Comparison of ENCODE assay signal across 1 cellular context in genomic region chr7:77798394-77799077, GRCh38.
TF ChIP-seq lines count a peak whose summit lies in the region.

Gene PHTF2, plus strand, starts transcription at chr7:77798773.
Gene TMEM60, minus strand, starts transcription at chr7:77798434. Its CDS starts 4,061 bp downstream, at chr7:77794373.

TF ChIP-seq in H1, 55 proteins besides CTCF, POLR2A, EP300 and RAD21:
- TF ChIP-seq CHD2 (IDR thresholded peaks at IDR 0.05; ENCODE audit: low read length) = peak; percentile 90
- TF ChIP-seq MAFK (IDR thresholded peaks at IDR 0.05; ENCODE audit: low read depth, low read length) = no peak
- no peak for TF ChIP-seq JUND (IDR thresholded peaks at IDR 0.05; ENCODE audit: low read length)
- TF ChIP-seq SIN3A (conservative IDR thresholded peaks at IDR 0.05 in 1 of 2, IDR thresholded peaks at IDR 0.05 in 1 of 2; ENCODE audit: low read depth in 1 of 2, low read length in 2 of 2) = peak in 1 of 2 experiments; percentile 27; a peak in 2 of 4 replicates
- TF ChIP-seq CBX5 (IDR thresholded peaks at IDR 0.05; ENCODE audit: low read depth, low read length) = no peak
- no peak for TF ChIP-seq USF2 (IDR thresholded peaks at IDR 0.05; ENCODE audit: low read length)
- no peak for TF ChIP-seq POU5F1 (IDR thresholded peaks at IDR 0.05; ENCODE audit: low read depth, low read length)
- TF ChIP-seq TAF7 (optimal IDR thresholded peaks at IDR 0.05; ENCODE audit: borderline replicate concordance, low read depth, low read length) = peak; percentile 78
- TF ChIP-seq RFX5 (IDR thresholded peaks at IDR 0.05; ENCODE audit: borderline replicate concordance, low read depth, low read length) = no peak
- no peak for TF ChIP-seq SAP30 (IDR thresholded peaks at IDR 0.05; ENCODE audit: insufficient read depth, insufficient replicate concordance, low read length)
- peak; percentile 82 for TF ChIP-seq TAF1 (IDR thresholded peaks at IDR 0.05; ENCODE audit: low read depth, low read length)
- peak; percentile 85 for TF ChIP-seq SP2 (IDR thresholded peaks at IDR 0.05; ENCODE audit: low read length)
- no peak; the same call in 1 of the 2 replicates for TF ChIP-seq GABPA (IDR thresholded peaks at IDR 0.05; ENCODE audit: borderline replicate concordance, insufficient read depth, low read length)
- peak; percentile 70 for TF ChIP-seq POLR2AphosphoS5 (IDR thresholded peaks at IDR 0.05; ENCODE audit: low read depth, low read length)
- no peak; the same call in 1 of the 2 replicates for TF ChIP-seq CREB1 (IDR thresholded peaks at IDR 0.05)
- no peak for TF ChIP-seq ATF2 (IDR thresholded peaks at IDR 0.05; ENCODE audit: low read length)
- no peak for TF ChIP-seq CBX8 (IDR thresholded peaks at IDR 0.05; ENCODE audit: borderline replicate concordance, low read depth, low read length)
- no peak for TF ChIP-seq EGR1 (IDR thresholded peaks at IDR 0.05; ENCODE audit: borderline replicate concordance, low read depth, low read length)
- no peak for TF ChIP-seq ZNF274 (IDR thresholded peaks at IDR 0.05; ENCODE audit: borderline replicate concordance, extremely low read depth, low read length)
- peak; percentile 90 for TF ChIP-seq TBP (IDR thresholded peaks at IDR 0.05; ENCODE audit: low read depth, low read length)
- TF ChIP-seq KDM1A (IDR thresholded peaks at IDR 0.05; ENCODE audit: borderline replicate concordance, low read length) = no peak
- no peak for TF ChIP-seq KDM4A (IDR thresholded peaks at IDR 0.05; ENCODE audit: low read depth, low read length, severe bottlenecking)
- no peak for TF ChIP-seq TEAD4 (IDR thresholded peaks at IDR 0.05; ENCODE audit: low read depth, low read length)
- TF ChIP-seq EZH2 (IDR thresholded peaks at IDR 0.05; ENCODE audit: low read depth, low read length, severe bottlenecking) = no peak
- TF ChIP-seq CEBPB (IDR thresholded peaks at IDR 0.05; ENCODE audit: low read depth, low read length) = no peak
- no peak for TF ChIP-seq KDM5A (IDR thresholded peaks at IDR 0.05; ENCODE audit: low read length)
- TF ChIP-seq E2F6 (IDR thresholded peaks at IDR 0.05) = no peak; the same call in 1 of the 2 replicates
- TF ChIP-seq MAX (IDR thresholded peaks at IDR 0.05) = peak; percentile 55
- no peak for TF ChIP-seq CTBP2 (IDR thresholded peaks at IDR 0.05; ENCODE audit: borderline replicate concordance, insufficient read depth, insufficient read length, low read length)
- no peak for TF ChIP-seq JUN (IDR thresholded peaks at IDR 0.05; ENCODE audit: low read depth, low read length)
- no peak for TF ChIP-seq YY1 (IDR thresholded peaks at IDR 0.05; ENCODE audit: low read depth, low read length)
- TF ChIP-seq NANOG (IDR thresholded peaks at IDR 0.05; ENCODE audit: insufficient read depth, low read depth, low read length, poor library complexity, severe bottlenecking) = no peak
- TF ChIP-seq SRF (IDR thresholded peaks at IDR 0.05; ENCODE audit: low read depth, low read length) = no peak
- TF ChIP-seq RNF2 (IDR thresholded peaks at IDR 0.05; ENCODE audit: borderline replicate concordance, low read depth, low read length, missing control alignments, poor library complexity, severe bottlenecking) = no peak
- TF ChIP-seq ASH2L (IDR thresholded peaks at IDR 0.05; ENCODE audit: low read length) = peak; percentile 80
- TF ChIP-seq FOSL1 (IDR thresholded peaks at IDR 0.05; ENCODE audit: insufficient read depth, low read depth, low read length) = no peak
- TF ChIP-seq HDAC2 (IDR thresholded peaks at IDR 0.05; ENCODE audit: borderline replicate concordance in 1 of 2, low read depth in 2 of 2, low read length in 2 of 2) = 0 out of 4 replicates have a peak, but pooled peaks of 1 of the 2 experiments have one; percentile 53
- no peak for TF ChIP-seq RBBP5 (IDR thresholded peaks at IDR 0.05; ENCODE audit: borderline replicate concordance, low read depth, low read length)
- no peak for TF ChIP-seq CHD1 (IDR thresholded peaks at IDR 0.05; ENCODE audit: low read depth, low read length)
- TF ChIP-seq CHD7 (IDR thresholded peaks at IDR 0.05; ENCODE audit: insufficient replicate concordance, low read length) = no peak
- no peak for TF ChIP-seq RXRA (IDR thresholded peaks at IDR 0.05; ENCODE audit: insufficient read depth, low read depth, low read length)
- no peak for TF ChIP-seq GTF2F1 (IDR thresholded peaks at IDR 0.05; ENCODE audit: borderline replicate concordance, low read depth, low read length)
- no peak for TF ChIP-seq TCF12 (IDR thresholded peaks at IDR 0.05; ENCODE audit: low read depth, low read length)
- TF ChIP-seq BACH1 (IDR thresholded peaks at IDR 0.05; ENCODE audit: low read length) = peak; percentile 85
- no peak for TF ChIP-seq SIX5 (IDR thresholded peaks at IDR 0.05; ENCODE audit: low read depth, low read length)
- TF ChIP-seq BRCA1 (IDR thresholded peaks at IDR 0.05; ENCODE audit: low read depth, low read length) = no peak
- no peak for TF ChIP-seq HDAC6 (IDR thresholded peaks at IDR 0.05; ENCODE audit: low read depth, low read length)
- no peak for TF ChIP-seq ATF3 (IDR thresholded peaks at IDR 0.05; ENCODE audit: insufficient read depth, low read depth, low read length)
- TF ChIP-seq SP4 (IDR thresholded peaks at IDR 0.05; ENCODE audit: low read length) = peak; percentile 30; the same call in 1 of the 2 replicates
- TF ChIP-seq SIRT6 (IDR thresholded peaks at IDR 0.05; ENCODE audit: low read length) = no peak
- no peak for TF ChIP-seq NRF1 (IDR thresholded peaks at IDR 0.05; ENCODE audit: low read depth, low read length)
- TF ChIP-seq SP1 (IDR thresholded peaks at IDR 0.05; ENCODE audit: low read depth, low read length) = peak; percentile 99
- no peak for TF ChIP-seq BCL11A (IDR thresholded peaks at IDR 0.05; ENCODE audit: low read depth in 2 of 2, low read length in 2 of 2)
- TF ChIP-seq PHF8 (conservative IDR thresholded peaks at IDR 0.05; ENCODE audit: low read depth, low read length) = no peak
- TF ChIP-seq SUZ12 (IDR thresholded peaks at IDR 0.05; ENCODE audit: low read length) = no peak
